ENCODE assay signal across 1 cellular context in the genomic region with DNA sequence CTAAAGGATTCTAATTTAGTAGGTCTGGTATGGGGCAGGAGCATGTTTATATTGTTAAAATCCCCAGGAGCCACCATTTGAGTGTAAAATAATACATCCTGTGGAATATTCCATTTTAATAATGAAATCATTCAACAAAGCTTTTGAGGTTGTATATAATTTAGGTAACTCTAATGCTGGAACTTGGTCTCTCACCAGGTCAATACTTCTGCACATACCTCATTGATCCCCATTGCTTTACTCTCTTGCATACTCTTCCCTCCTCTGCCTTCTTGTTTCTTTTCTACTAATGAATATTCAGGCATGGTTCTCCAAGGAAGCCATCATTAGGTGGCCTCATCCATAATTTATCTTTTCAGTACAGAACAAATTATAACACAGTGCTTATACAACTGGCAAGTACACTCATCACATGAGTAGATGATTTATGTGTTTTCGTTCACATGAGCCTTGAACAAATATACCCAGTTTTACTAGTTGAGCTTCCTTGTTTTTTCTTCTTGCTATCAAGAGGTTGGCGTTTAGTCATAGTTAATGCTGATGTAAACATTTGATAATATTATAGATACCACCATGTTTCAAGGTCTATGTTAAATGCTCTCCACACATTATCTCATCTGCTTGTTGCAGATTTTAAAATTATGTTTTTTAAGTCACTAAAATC.
TF ChIP-seq lines count a peak whose summit lies in the region.

No MANE protein-coding gene starts in this region.

TF ChIP-seq in HEK293, 187 proteins besides CTCF, POLR2A, EP300 and RAD21 (continued from another document):
- no peak for TF ChIP-seq ZNF610 (tag by site-specific recombination; IDR thresholded peaks at IDR 0.05; ENCODE audit: borderline replicate concordance)
- TF ChIP-seq, protein P1, sequence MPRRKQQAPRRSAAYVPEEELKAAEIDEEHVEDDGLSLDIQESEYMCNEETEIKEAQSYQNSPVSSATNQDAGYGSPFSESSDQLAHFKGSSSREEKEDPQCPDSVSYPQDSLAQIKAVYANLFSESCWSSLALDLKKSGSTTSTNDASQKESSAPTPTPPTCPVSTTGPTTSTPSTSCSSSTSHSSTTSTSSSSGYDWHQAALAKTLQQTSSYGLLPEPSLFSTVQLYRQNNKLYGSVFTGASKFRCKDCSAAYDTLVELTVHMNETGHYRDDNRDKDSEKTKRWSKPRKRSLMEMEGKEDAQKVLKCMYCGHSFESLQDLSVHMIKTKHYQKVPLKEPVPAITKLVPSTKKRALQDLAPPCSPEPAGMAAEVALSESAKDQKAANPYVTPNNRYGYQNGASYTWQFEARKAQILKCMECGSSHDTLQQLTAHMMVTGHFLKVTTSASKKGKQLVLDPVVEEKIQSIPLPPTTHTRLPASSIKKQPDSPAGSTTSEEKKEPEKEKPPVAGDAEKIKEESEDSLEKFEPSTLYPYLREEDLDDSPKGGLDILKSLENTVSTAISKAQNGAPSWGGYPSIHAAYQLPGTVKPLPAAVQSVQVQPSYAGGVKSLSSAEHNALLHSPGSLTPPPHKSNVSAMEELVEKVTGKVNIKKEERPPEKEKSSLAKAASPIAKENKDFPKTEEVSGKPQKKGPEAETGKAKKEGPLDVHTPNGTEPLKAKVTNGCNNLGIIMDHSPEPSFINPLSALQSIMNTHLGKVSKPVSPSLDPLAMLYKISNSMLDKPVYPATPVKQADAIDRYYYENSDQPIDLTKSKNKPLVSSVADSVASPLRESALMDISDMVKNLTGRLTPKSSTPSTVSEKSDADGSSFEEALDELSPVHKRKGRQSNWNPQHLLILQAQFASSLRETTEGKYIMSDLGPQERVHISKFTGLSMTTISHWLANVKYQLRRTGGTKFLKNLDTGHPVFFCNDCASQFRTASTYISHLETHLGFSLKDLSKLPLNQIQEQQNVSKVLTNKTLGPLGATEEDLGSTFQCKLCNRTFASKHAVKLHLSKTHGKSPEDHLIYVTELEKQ (tag by site-specific recombination; IDR thresholded peaks at IDR 0.05; ENCODE audit: borderline replicate concordance): no peak
- TF ChIP-seq PRDM10 (tag by site-specific recombination; IDR thresholded peaks at IDR 0.05): peak; percentile 70
- TF ChIP-seq, protein P2, sequence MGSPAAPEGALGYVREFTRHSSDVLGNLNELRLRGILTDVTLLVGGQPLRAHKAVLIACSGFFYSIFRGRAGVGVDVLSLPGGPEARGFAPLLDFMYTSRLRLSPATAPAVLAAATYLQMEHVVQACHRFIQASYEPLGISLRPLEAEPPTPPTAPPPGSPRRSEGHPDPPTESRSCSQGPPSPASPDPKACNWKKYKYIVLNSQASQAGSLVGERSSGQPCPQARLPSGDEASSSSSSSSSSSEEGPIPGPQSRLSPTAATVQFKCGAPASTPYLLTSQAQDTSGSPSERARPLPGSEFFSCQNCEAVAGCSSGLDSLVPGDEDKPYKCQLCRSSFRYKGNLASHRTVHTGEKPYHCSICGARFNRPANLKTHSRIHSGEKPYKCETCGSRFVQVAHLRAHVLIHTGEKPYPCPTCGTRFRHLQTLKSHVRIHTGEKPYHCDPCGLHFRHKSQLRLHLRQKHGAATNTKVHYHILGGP (tag by site-specific recombination; IDR thresholded peaks at IDR 0.05): peak; percentile 57; the same call in 1 of the 2 replicates
- 0 out of 2 replicates have a peak, but pooled peaks have one; percentile 21 for TF ChIP-seq SCRT2 (tag by site-specific recombination; IDR thresholded peaks at IDR 0.05)
- no peak for TF ChIP-seq ZNF623 (tag by site-specific recombination; IDR thresholded peaks at IDR 0.05)
- TF ChIP-seq ZNF624 (tag by site-specific recombination; IDR thresholded peaks at IDR 0.05): no peak
- no peak for TF ChIP-seq KLF9 (tag by site-specific recombination; IDR thresholded peaks at IDR 0.05; ENCODE audit: low read depth)
- no peak for TF ChIP-seq ZNF133 (tag by site-specific recombination; IDR thresholded peaks at IDR 0.05)
- peak; percentile 46 for TF ChIP-seq SETDB1 (IDR thresholded peaks at IDR 0.05; ENCODE audit: insufficient read length, low read length)
- TF ChIP-seq ZFP37 (tag by site-specific recombination; IDR thresholded peaks at IDR 0.05): no peak
- peak; percentile 90 for TF ChIP-seq OSR2 (tag by site-specific recombination; IDR thresholded peaks at IDR 0.05)
- no peak for TF ChIP-seq ZNF2 (tag by site-specific recombination; IDR thresholded peaks at IDR 0.05)
- TF ChIP-seq ZNF514 (tag by site-specific recombination; IDR thresholded peaks at IDR 0.05): no peak
- no peak for TF ChIP-seq HOXC10 (CRISPR knock-in tag; IDR thresholded peaks at IDR 0.05)
- TF ChIP-seq ZNF138 (tag by site-specific recombination; IDR thresholded peaks at IDR 0.05; ENCODE audit: borderline replicate concordance): no peak
- TF ChIP-seq ZFP41 (tag by site-specific recombination; IDR thresholded peaks at IDR 0.05; ENCODE audit: borderline replicate concordance): no peak
- TF ChIP-seq ZNF174 (tag by site-specific recombination; IDR thresholded peaks at IDR 0.05): no peak
- TF ChIP-seq, protein P3, sequence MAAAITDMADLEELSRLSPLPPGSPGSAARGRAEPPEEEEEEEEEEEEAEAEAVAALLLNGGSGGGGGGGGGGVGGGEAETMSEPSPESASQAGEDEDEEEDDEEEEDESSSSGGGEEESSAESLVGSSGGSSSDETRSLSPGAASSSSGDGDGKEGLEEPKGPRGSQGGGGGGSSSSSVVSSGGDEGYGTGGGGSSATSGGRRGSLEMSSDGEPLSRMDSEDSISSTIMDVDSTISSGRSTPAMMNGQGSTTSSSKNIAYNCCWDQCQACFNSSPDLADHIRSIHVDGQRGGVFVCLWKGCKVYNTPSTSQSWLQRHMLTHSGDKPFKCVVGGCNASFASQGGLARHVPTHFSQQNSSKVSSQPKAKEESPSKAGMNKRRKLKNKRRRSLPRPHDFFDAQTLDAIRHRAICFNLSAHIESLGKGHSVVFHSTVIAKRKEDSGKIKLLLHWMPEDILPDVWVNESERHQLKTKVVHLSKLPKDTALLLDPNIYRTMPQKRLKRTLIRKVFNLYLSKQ (tag by site-specific recombination; IDR thresholded peaks at IDR 0.05; ENCODE audit: borderline replicate concordance): no peak
- no peak for TF ChIP-seq HOXA7 (CRISPR knock-in tag; IDR thresholded peaks at IDR 0.05; ENCODE audit: borderline replicate concordance)
- TF ChIP-seq PRDM6 (tag by site-specific recombination; IDR thresholded peaks at IDR 0.05): peak; percentile 81
- peak; percentile 27; the same call in 1 of the 2 replicates for TF ChIP-seq ATF2 (tag by site-specific recombination; IDR thresholded peaks at IDR 0.05; ENCODE audit: low read depth)
- no peak for TF ChIP-seq SCRT1 (tag by site-specific recombination; IDR thresholded peaks at IDR 0.05; ENCODE audit: borderline replicate concordance)
- no peak for TF ChIP-seq ZNF155 (tag by site-specific recombination; IDR thresholded peaks at IDR 0.05)
- peak; percentile 64 for TF ChIP-seq ZNF629 (tag by site-specific recombination; IDR thresholded peaks at IDR 0.05)
